15 cellular contexts compared by ENCODE assay signal in genomic region chr1:37875833-37876232, GRCh38. TPM values are rescaled to one million over a fixed set of nuclear protein-coding genes. Genes with fewer than 3 reads are reported as not detected.
DNase-seq lines count a peak whose midpoint lies in the region; ATAC-seq and TF ChIP-seq lines count a peak whose summit lies in the region.
"Had no signal": no experiment of that assay in that cellular context is flagged by ENCODE, and none has a peak within 500 bp of the region (broad histone marks: within the 10 kb centered on the region; RNA-seq: fewer than 3 reads in every experiment).

No MANE protein-coding gene starts in this region.

- peaks cover 51% of the 10 kb centered on the region for H3K36me3 ChIP-seq in cardiac muscle cell
- H3K36me3 ChIP-seq in PC-9 (ENCODE audit: low read depth) = no peaks in the 10 kb centered on the region
- peaks cover 0 to 72% (median 35%) of the 10 kb centered on the region in 4 donors for H3K36me3 ChIP-seq in transverse colon

- H3K79me2 ChIP-seq in PC-9 (ENCODE audit: low read depth) = no peaks in the 10 kb centered on the region

- H2AFZ ChIP-seq in PC-9 = no peak overlapping the region

- ATAC-seq in GM21423 (IDR thresholded peaks at IDR 0.05; ENCODE audit: unreplicated experiment) (no peak), HG03565 (IDR thresholded peaks at IDR 0.05; ENCODE audit: unreplicated experiment) (no peak)
- ATAC-seq: activated T-cell treated with anti-CD3 and anti-CD28 coated beads, Interleukin-2, amount 50 U/mL, for 4 hours; gastroesophageal sphincter; stimulated activated naive CD8-positive, alpha-beta T cell treated with anti-CD3 and anti-CD28 coated beads, Interleukin-15, Interleukin-2, amounts not matched to agents 100 U/mL and 50 U/mL, for 24 hours had no signal

- no peak overlapping the region for H3K4me2 ChIP-seq in PC-9

- CTCF ChIA-PET in PC-9 (lab: Charles Lee) = interaction anchor here (0.6 to 0.8 kb wide), 6 partner anchors 125 to 1300 kb away, joined by 3 to 11 read pairs (median 4); no protein-coding TSS in a partner anchor

- H3K27ac ChIP-seq in cardiac muscle cell (no peak overlapping the region), PC-9 (no peak overlapping the region), transverse colon (no peak overlapping the region)
- H3K27ac ChIP-seq: gastroesophageal sphincter had no signal

- POLR2A ChIA-PET in PC-9 (lab: Charles Lee; ENCODE audit: unreplicated experiment) = interaction anchor here (0.6 kb wide), 1 partner anchor 146 kb away, joined by 3 read pairs; no protein-coding TSS in a partner anchor

- H3K4me1 ChIP-seq in cardiac muscle cell (ENCODE audit: low read depth) = no peaks in the 10 kb centered on the region
- no peaks in the 10 kb centered on the region for H3K4me1 ChIP-seq in PC-9 (replicated peaks; ENCODE audit: insufficient read depth)
- no peaks in the 10 kb centered on the region for H3K4me1 ChIP-seq in transverse colon
- H3K4me1 ChIP-seq: gastroesophageal sphincter, HAP-1 had no signal

- intact Hi-C loops in cardiac septum (cut with DNase I) = no loop called here
- intact Hi-C loops in PC-9 (cut with micrococcal nuclease; ENCODE audit: unreplicated experiment) = no loop called here
- intact Hi-C loops in transverse colon (cut with DNase I; ENCODE audit: low total_unique reads) = no loop called here

- 100% methylated on average over 1 of the region's 1 CpG; no CpG with 5 or more reads in 1 of the 2 donors for WGBS in transverse colon (ENCODE audit: low coverage in 1 of 2), 2 donors

- TF ChIP-seq EP300 in transverse colon (IDR thresholded peaks at IDR 0.05; ENCODE audit: low read depth) = no peak

- DNase-seq in cardiac muscle cell (ENCODE audit: low read depth in 1 of 2, low spot score in 1 of 2) (peak in 1 of 2 donors; percentile 16), cardiac septum (ENCODE audit: low spot score) (no peak), PC-9 (peak in 1 of 2 experiments; percentile 48), epithelial cell of proximal tubule (ENCODE audit: low read depth) (no peak), pons (ENCODE audit: low spot score) (no peak), transverse colon (no peak)
- DNase-seq: activated T-cell treated with anti-CD3 and anti-CD28 coated beads, Interleukin-2, amount 50 U/mL, for 4 hours; NCI-H1105 treated with DMSO at 0.1 percent for 48 hours; nucleus accumbens; stimulated activated CD4-positive, alpha-beta T cell treated with anti-CD3 and anti-CD28 coated beads, Interleukin-2, amount 100 ng/mL, for 24 hours; stimulated activated naive CD8-positive, alpha-beta T cell treated with anti-CD3 and anti-CD28 coated beads, Interleukin-15, Interleukin-2, amounts not matched to agents 100 U/mL and 50 U/mL, for 24 hours had no signal

- in situ Hi-C loops in transverse colon (cut with MboI; ENCODE audit: low pct_ligation_motif_present in 1 of 4, low pct_unique_long_range_greater_than_20kb in 1 of 4, low sequenced_read_pairs in 3 of 4) = no loop called here

- H3K4me3 ChIP-seq in cardiac muscle cell (no peak overlapping the region), PC-9 (no peak overlapping the region), epithelial cell of proximal tubule (ENCODE audit: low read depth, low read length) (no peak overlapping the region), transverse colon (no peak overlapping the region)
- H3K4me3 ChIP-seq: gastroesophageal sphincter, HAP-1 had no signal

- peak; percentile 22 for TF ChIP-seq CTCF in cardiac muscle cell (IDR thresholded peaks at IDR 0.05; ENCODE audit: low read depth, low read length)
- TF ChIP-seq CTCF in PC-9 (conservative IDR thresholded peaks at IDR 0.05) = peak; percentile 56
- TF ChIP-seq CTCF in epithelial cell of proximal tubule (conservative IDR thresholded peaks at IDR 0.05; ENCODE audit: low read depth, low read length) = peak; percentile 36
- no peak for TF ChIP-seq CTCF in transverse colon (IDR thresholded peaks at IDR 0.05)

- no peaks in the 10 kb centered on the region; the same call in 1 of the 2 replicates for H3F3A ChIP-seq in PC-9 (ENCODE audit: insufficient read depth, low read depth)

- no peaks in the 10 kb centered on the region for H4K20me1 ChIP-seq in PC-9 (ENCODE audit: insufficient read depth)

- no TSS peak for BruUV-seq in PC-9 (replicated peaks; lab: Mats Ljungman, UMichigan)

- H3K9me2 ChIP-seq in PC-9 (ENCODE audit: insufficient read depth) = no peaks in the 10 kb centered on the region

- H3K9me3 ChIP-seq in cardiac muscle cell (ENCODE audit: low read depth) (no peaks in the 10 kb centered on the region), PC-9 (ENCODE audit: insufficient read depth, low read depth) (no peaks in the 10 kb centered on the region), transverse colon (no peaks in the 10 kb centered on the region)
- H3K9me3 ChIP-seq: gastroesophageal sphincter, HAP-1 had no signal

- TF ChIP-seq POLR2A in transverse colon (IDR thresholded peaks at IDR 0.05) = no peak

- no peaks in the 10 kb centered on the region for H3K27me3 ChIP-seq in cardiac muscle cell
- no peaks in the 10 kb centered on the region for H3K27me3 ChIP-seq in PC-9 (ENCODE audit: insufficient read depth, low read depth)
- no peaks in the 10 kb centered on the region for H3K27me3 ChIP-seq in transverse colon
- H3K27me3 ChIP-seq: gastroesophageal sphincter had no signal

RNA-seq across cellular contexts. Expression of gene MTF1, which starts 16.4 kb away (rescaled TPM):
- total RNA-seq in cardiac muscle cell (1.5 and 1.6 TPM in 2 replicates), cardiac septum (16.0 TPM), PC-9 (2021) (22.1 and 22.5 TPM in 2 replicates), epithelial cell of proximal tubule (0.86 and 2.0 TPM in 2 replicates), transverse colon (10 to 100 TPM in 2 of 4 donors, 1 to 10 TPM in 2; 2.2 to 20.2 (median 9.3) TPM)
- polyA plus RNA-seq in cardiac muscle cell = 5.7 and 9.3 TPM in 2 replicates

Comparison
In these comparisons a context has a peak if more than half of its experiments do, and no peak if none do; other contexts are left out.
1. CTCF ChIP-seq: peak in cardiac muscle cell (single experiment), PC-9 (single experiment) and epithelial cell of proximal tubule (single experiment); none in transverse colon (0 of 5).